Comparison of ENCODE assay signal across 22 cellular contexts in the genomic region with DNA sequence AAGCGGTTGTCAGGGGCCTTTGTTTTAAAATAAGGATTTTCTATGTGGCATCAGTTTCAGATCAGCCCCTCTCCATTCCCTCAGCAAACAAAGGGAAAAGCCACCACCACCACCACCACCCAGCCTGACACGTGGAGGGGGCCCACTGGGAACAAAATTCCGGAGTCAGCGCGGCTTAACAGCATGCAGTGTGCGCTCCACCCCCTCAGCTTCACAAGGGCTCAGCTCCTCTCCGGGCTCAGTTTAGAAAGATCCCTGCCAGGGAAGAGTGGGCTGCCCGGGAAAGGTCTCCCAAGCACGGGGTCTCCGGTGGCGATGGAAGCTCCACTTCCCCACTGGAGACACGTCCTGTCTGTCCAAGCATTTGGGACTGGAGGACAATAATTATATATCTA.
"Had no signal": no experiment of that assay in that cellular context is flagged by ENCODE, and none has a peak within 500 bp of the region (broad histone marks: within the 10 kb centered on the region; RNA-seq: fewer than 3 reads in every experiment).

No MANE protein-coding gene starts in this region.

- DNase-seq: activated CD4-positive, alpha-beta T cell treated with anti-CD3 and anti-CD28 coated beads, Interleukin-2, amount 50 U/mL, for 1 hour; activated CD4-positive, CD25-positive, alpha-beta regulatory T cell treated with anti-CD3 and anti-CD28 coated beads, Interleukin-2, amount 50 U/mL, for 72 hours; activated CD8-positive, alpha-beta memory T cell treated with anti-CD3 and anti-CD28 coated beads, Interleukin-2, amount 50 U/mL, for 4 hours; activated effector memory CD4-positive, alpha-beta T cell treated with Interleukin-2 at 50 U/mL for 16 hours; activated naive CD4-positive, alpha-beta T cell treated with anti-CD3 and anti-CD28 coated beads, Interleukin-2, amount 10 ng/mL, durations not matched to agents 7 days and 5 days; activated naive CD8-positive, alpha-beta T cell treated with anti-CD3 and anti-CD28 coated beads, Interleukin-2, amount 50 U/mL, for 24 hours; activated T-cell treated with anti-CD3 and anti-CD28 coated beads, Interleukin-2, amount 50 U/mL, for 48 hours; brain microvascular endothelial cell; effector CD4-positive, alpha-beta T cell; kidney; left ventricle myocardium inferior; mammary epithelial cell; mucosa of descending colon; naive thymus-derived CD8-positive, alpha-beta T cell; sigmoid colon; spleen; stimulated activated naive B cell treated with anti-CD40 and anti-IgM and Interleukin-4, amounts not matched to agents 10 μg/mL and 1 μg/mL and 100 μg/mL, for 72 hours; T-helper 2 cell had no signal

- ATAC-seq: activated naive CD8-positive, alpha-beta T cell treated with anti-CD3 and anti-CD28 coated beads, Interleukin-2, amount 50 U/mL, for 24 hours; mucosa of descending colon; naive thymus-derived CD8-positive, alpha-beta T cell; stimulated activated naive B cell treated with anti-CD40 and anti-IgM and Interleukin-4, amounts not matched to agents 10 μg/mL and 1 μg/mL and 100 μg/mL, for 72 hours had no signal

- H3K4me3 ChIP-seq: esophagus muscularis mucosa, hepatocyte, left ventricle myocardium inferior, mucosa of descending colon had no signal

- H3K27ac ChIP-seq: brain microvascular endothelial cell, coronary artery, esophagus muscularis mucosa, hepatocyte, left ventricle myocardium inferior, sigmoid colon, spleen, VCaP had no signal

- H3K9me3 Mint-ChIP-seq: activated naive CD4-positive, alpha-beta T cell treated with anti-CD3 and anti-CD28 coated beads, Interleukin-2, amount 10 ng/mL, durations not matched to agents 7 days and 5 days had no signal

- H3K36me3 ChIP-seq: brain microvascular endothelial cell, esophagus muscularis mucosa, left ventricle myocardium inferior, sigmoid colon, spleen had no signal

- H3K36me3 Mint-ChIP-seq: activated naive CD4-positive, alpha-beta T cell treated with anti-CD3 and anti-CD28 coated beads, Interleukin-2, amount 10 ng/mL, durations not matched to agents 7 days and 5 days had no signal

- H3K27ac Mint-ChIP-seq: activated naive CD4-positive, alpha-beta T cell treated with anti-CD3 and anti-CD28 coated beads, Interleukin-2, amount 10 ng/mL, durations not matched to agents 7 days and 5 days; activated naive CD8-positive, alpha-beta T cell treated with anti-CD3 and anti-CD28 coated beads, Interleukin-2, amount 50 U/mL, for 24 hours; naive thymus-derived CD8-positive, alpha-beta T cell; stimulated activated naive B cell treated with anti-CD40 and anti-IgM and Interleukin-4, amounts not matched to agents 10 μg/mL and 1 μg/mL and 100 μg/mL, for 72 hours had no signal

- H3K4me3 Mint-ChIP-seq: activated naive CD4-positive, alpha-beta T cell treated with anti-CD3 and anti-CD28 coated beads, Interleukin-2, amount 10 ng/mL, durations not matched to agents 7 days and 5 days; activated naive CD8-positive, alpha-beta T cell treated with anti-CD3 and anti-CD28 coated beads, Interleukin-2, amount 50 U/mL, for 24 hours had no signal

- H3K9me3 ChIP-seq: mucosa of descending colon, sigmoid colon had no signal
